In the genomic region with DNA sequence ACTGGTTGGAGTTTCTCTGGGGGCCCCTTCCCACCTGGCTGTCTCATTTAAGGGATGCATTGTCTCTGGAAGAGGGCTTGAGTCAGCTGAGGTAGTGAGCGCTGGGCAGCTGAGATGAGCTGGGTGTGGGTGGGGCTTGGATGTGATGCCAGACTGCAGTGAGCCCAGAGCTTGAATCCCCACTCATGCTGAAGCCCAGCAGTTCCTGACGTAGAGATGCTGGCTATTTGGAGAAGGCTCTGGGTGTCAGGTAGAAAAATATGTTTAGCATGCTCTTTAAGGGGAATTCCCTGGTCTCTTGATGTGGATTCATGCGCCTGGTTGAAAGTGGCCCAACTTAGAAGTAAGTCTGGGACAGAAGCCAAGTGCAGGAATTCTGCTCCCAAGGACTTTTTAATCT, we compare ENCODE assay signal across 20 cellular contexts.
DNase-seq lines count a peak whose midpoint lies in the region; ATAC-seq, FAIRE-seq and TF ChIP-seq lines count a peak whose summit lies in the region.
"Had no signal": no experiment of that assay in that cellular context is flagged by ENCODE, and none has a peak within 500 bp of the region (broad histone marks: within the 10 kb centered on the region; RNA-seq: fewer than 3 reads in every experiment).

No MANE protein-coding gene starts in this region.

- peak; percentile 31 for DNase-seq in DMS153 treated with DMSO at 0.1 percent for 48 hours (lab: John Stamatoyannopoulos, UW; ENCODE audit: unreplicated experiment)
- DNase-seq in RCC 7860 (ENCODE audit: low spot score), result peak; percentile 81
- DNase-seq in choroid plexus epithelial cell (ENCODE audit: low read depth), result peak; percentile 39
- no peak for DNase-seq in omental fat pad (ENCODE audit: low spot score)
- DNase-seq in NCI-H345 treated with DMSO at 0.1 percent for 48 hours (lab: John Stamatoyannopoulos, UW; ENCODE audit: unreplicated experiment), result no peak
- DNase-seq: activated CD4-positive, alpha-beta memory T cell treated with anti-CD3 and anti-CD28 coated beads, Interleukin-2, amount 10 ng/mL, durations not matched to agents 7 days and 5 days; activated T-cell treated with anti-CD3 and anti-CD28 coated beads, Interleukin-2, amount 50 U/mL, for 4 hours; effector memory CD8-positive, alpha-beta T cell; left colon; mucosa of descending colon; NCI-H2107; NCI-H82; stimulated activated CD4-positive, alpha-beta T cell treated with anti-CD3 and anti-CD28 coated beads, Interleukin-4, amount 100 ng/mL, for 1 hour; substantia nigra; SW 1271 had no signal

- TF ChIP-seq CTCF in choroid plexus epithelial cell (conservative IDR thresholded peaks at IDR 0.05; ENCODE audit: low read depth, low read length) (no peak), omental fat pad (IDR thresholded peaks at IDR 0.05) (no peak)

- FAIRE-seq in RCC 7860 (lab: Jason Lieb, UNC), result peak; percentile 39

- no peak overlapping the region for H3K4me3 ChIP-seq in choroid plexus epithelial cell (ENCODE audit: low read depth, low read length)
- H3K4me3 ChIP-seq: cardiac muscle cell, mucosa of descending colon had no signal

- ATAC-seq in omental fat pad (ENCODE audit: low FRiP score) (peak; percentile 84), GM21723 (IDR thresholded peaks at IDR 0.05; ENCODE audit: unreplicated experiment) (no peak), esophagus mucosa (no peak), HG03135 (IDR thresholded peaks at IDR 0.05; ENCODE audit: unreplicated experiment) (no peak)
- ATAC-seq: activated T-cell treated with anti-CD3 and anti-CD28 coated beads, Interleukin-2, amount 50 U/mL, for 4 hours; effector memory CD8-positive, alpha-beta T cell; left colon; mucosa of descending colon; Panc1 had no signal

Comparison
In these comparisons a context has a peak if more than half of its experiments do, and no peak if none do; other contexts are left out.
1. DNase-seq: peak in DMS153 treated with DMSO at 0.1 percent for 48 hours (single experiment), RCC 7860 (single experiment) and choroid plexus epithelial cell (single experiment); none in omental fat pad (single experiment) and NCI-H345 treated with DMSO at 0.1 percent for 48 hours (single experiment).